Comparison of ENCODE assay signal across 8 cellular contexts in genomic region chr3:169668081-169668956, GRCh38. TPM values are rescaled to one million over a fixed set of nuclear protein-coding genes. Genes with fewer than 3 reads are reported as not detected.
DNase-seq lines count a peak whose midpoint lies in the region; ATAC-seq, FAIRE-seq and TF ChIP-seq lines count a peak whose summit lies in the region.

No MANE protein-coding gene starts in this region.

- no peak overlapping the region for H3K9ac ChIP-seq in keratinocyte (ENCODE audit: control insufficient read depth, extremely low read depth, insufficient read depth, low read length)

- peak; percentile 63 for DNase-seq in activated CD8-positive, alpha-beta memory T cell treated with anti-CD3 and anti-CD28 coated beads for 24 hours
- DNase-seq in activated CD8-positive, alpha-beta memory T cell treated with anti-CD3 and anti-CD28 coated beads, Interleukin-2, amount 50 U/mL, for 4 hours: no peak
- peak; percentile 48 for DNase-seq in NCI-H1105 (lab: John Stamatoyannopoulos, UW)
- DNase-seq in astrocyte of the hippocampus (ENCODE audit: low read depth, low spot score): peak; percentile 62
- DNase-seq in keratinocyte (ENCODE audit: low read depth, low spot score): no peak

- peak overlapping the region; percentile 56 for H3K4me3 Mint-ChIP-seq in stimulated activated naive CD8-positive, alpha-beta T cell treated with anti-CD3 and anti-CD28 coated beads, Interleukin-15, Interleukin-2, amounts not matched to agents 100 ng/mL and 50 ng/mL, for 24 hours

- H2AFZ ChIP-seq in keratinocyte (ENCODE audit: control insufficient read depth, low read length): peak overlapping the region; percentile 63

- dilution Hi-C loops in keratinocyte (cut with MboI; ENCODE audit: extremely low pct_ligation_motif_present, low sequenced_read_pairs): no loop called here

- FAIRE-seq in keratinocyte (lab: Jason Lieb, UNC): peak; percentile 17

- H3K9me1 ChIP-seq in keratinocyte (ENCODE audit: control insufficient read depth, extremely low read depth, insufficient read depth, low read length): no peaks in the 10 kb centered on the region

- H3K9me3 Mint-ChIP-seq in stimulated activated naive CD8-positive, alpha-beta T cell treated with anti-CD3 and anti-CD28 coated beads, Interleukin-15, Interleukin-2, amounts not matched to agents 100 ng/mL and 50 ng/mL, for 24 hours: peaks cover 6% of the 10 kb centered on the region

- H3K36me3 ChIP-seq in keratinocyte (ENCODE audit: control insufficient read depth in 2 of 2, extremely low read depth in 1 of 2, insufficient read depth in 2 of 2, low read length in 2 of 2): no peaks in the 10 kb centered on the region

- H3K4me3 ChIP-seq in keratinocyte (ENCODE audit: control insufficient read depth in 2 of 3, extremely low read depth in 1 of 3, insufficient read depth in 2 of 3, low read depth in 1 of 3, low read length in 3 of 3): peak overlapping the region; percentile 29 to 63 (median 60)

- peaks cover 10% of the 10 kb centered on the region for H3K4me1 ChIP-seq in keratinocyte (ENCODE audit: control insufficient read depth, extremely low read depth, insufficient read depth, low read length)

- peaks cover 6% of the 10 kb centered on the region for H4K20me1 ChIP-seq in keratinocyte (ENCODE audit: control insufficient read depth, extremely low read depth, insufficient read depth, low read length)

- peaks cover 26% of the 10 kb centered on the region for H3K4me1 Mint-ChIP-seq in stimulated activated naive CD8-positive, alpha-beta T cell treated with anti-CD3 and anti-CD28 coated beads, Interleukin-15, Interleukin-2, amounts not matched to agents 100 ng/mL and 50 ng/mL, for 24 hours (ENCODE audit: low read depth)

- TF ChIP-seq CTCF in keratinocyte (optimal IDR thresholded peaks at IDR 0.05 in 1 of 3, IDR thresholded peaks at IDR 0.05 in 1 of 3, conservative IDR thresholded peaks at IDR 0.05 in 1 of 3; ENCODE audit: extremely low read depth in 1 of 3, insufficient read depth in 2 of 3, low read length in 3 of 3): no peak

- no peak overlapping the region for H3K27ac ChIP-seq in keratinocyte (ENCODE audit: control insufficient read depth, insufficient read depth, low read length)

- peak overlapping the region; percentile 88 for H3K4me2 ChIP-seq in keratinocyte (ENCODE audit: control insufficient read depth, extremely low read depth, insufficient read depth, low read depth, low read length)

- no peaks in the 10 kb centered on the region for H3K79me2 ChIP-seq in keratinocyte (ENCODE audit: control insufficient read depth, insufficient read depth, low read length)

- no peak overlapping the region for H3K27ac Mint-ChIP-seq in stimulated activated naive CD8-positive, alpha-beta T cell treated with anti-CD3 and anti-CD28 coated beads, Interleukin-15, Interleukin-2, amounts not matched to agents 100 ng/mL and 50 ng/mL, for 24 hours

- peaks cover 91% of the 10 kb centered on the region for H3K27me3 ChIP-seq in keratinocyte (ENCODE audit: control insufficient read depth, extremely low read depth, insufficient read depth, low read length)

- H3K9me3 ChIP-seq in keratinocyte (ENCODE audit: control insufficient read depth, low read depth, low read length): no peaks in the 10 kb centered on the region

- peaks cover 92% of the 10 kb centered on the region for H3K27me3 Mint-ChIP-seq in stimulated activated naive CD8-positive, alpha-beta T cell treated with anti-CD3 and anti-CD28 coated beads, Interleukin-15, Interleukin-2, amounts not matched to agents 100 ng/mL and 50 ng/mL, for 24 hours

- ATAC-seq in GM21367 (IDR thresholded peaks at IDR 0.05; ENCODE audit: unreplicated experiment) (no peak), GM18502 (IDR thresholded peaks at IDR 0.05; ENCODE audit: poor library complexity, unreplicated experiment) (no peak)

- H3K36me3 Mint-ChIP-seq in stimulated activated naive CD8-positive, alpha-beta T cell treated with anti-CD3 and anti-CD28 coated beads, Interleukin-15, Interleukin-2, amounts not matched to agents 100 ng/mL and 50 ng/mL, for 24 hours (ENCODE audit: low read depth): peaks cover 4% of the 10 kb centered on the region

RNA-seq across cellular contexts. Expression of gene MECOM, which starts 4.8 kb away (rescaled TPM):
- 5.2 to 11.9 TPM (median 7.1 TPM) in 3 replicates for polyA plus RNA-seq in keratinocyte
- 0.44 TPM for polyA plus RNA-seq in keratinocyte (2011; ENCODE audit: low read depth)
- polyA plus RNA-seq in keratinocyte (2011; cell fraction: cytosol; rRNA removed): 3.7 and 5.2 TPM in 2 replicates
- polyA plus RNA-seq in keratinocyte (2011; cell fraction: nucleus; rRNA removed): 7.5 and 8.6 TPM in 2 replicates
- polyA plus RNA-seq in keratinocyte (2012; ENCODE audit: low replicate concordance): 0.90 and 7.8 TPM in 2 replicates
- 11.1 to 19.9 TPM (median 15.2 TPM) in 3 replicates for polyA minus RNA-seq in keratinocyte
- 6.7 TPM for polyA minus RNA-seq in keratinocyte (2011; cell fraction: cytosol; rRNA and poly(A)+ RNA removed)
- 14.5 and 19.9 TPM in 2 replicates for polyA minus RNA-seq in keratinocyte (2011; cell fraction: nucleus; rRNA and poly(A)+ RNA removed)

Comparison
In these comparisons a context has a peak if more than half of its experiments do, and no peak if none do; other contexts are left out.
1. DNase-seq: peak in activated CD8-positive, alpha-beta memory T cell treated with anti-CD3 and anti-CD28 coated beads for 24 hours (single experiment), NCI-H1105 (single experiment) and astrocyte of the hippocampus (single experiment); none in activated CD8-positive, alpha-beta memory T cell treated with anti-CD3 and anti-CD28 coated beads, Interleukin-2, amount 50 U/mL, for 4 hours (single experiment) and keratinocyte (single experiment).